Comparison of ENCODE assay signal across 8 cellular contexts in genomic region chr17:60641810-60642220, GRCh38. TPM values are rescaled to one million over a fixed set of nuclear protein-coding genes. Genes with fewer than 3 reads are reported as not detected.
DNase-seq lines count a peak whose midpoint lies in the region; ATAC-seq, FAIRE-seq and TF ChIP-seq lines count a peak whose summit lies in the region.

No MANE protein-coding gene starts in this region.

- POLR2A ChIA-PET in MCF 10A (lab: Yijun Ruan, JAX) (no interaction called here), SK-N-SH (lab: Yijun Ruan, JAX) (no interaction called here), GM12878 (lab: Charles Lee) (no interaction called here)

- TF ChIP-seq EP300 in SK-N-SH (IDR thresholded peaks at IDR 0.05; ENCODE audit: borderline replicate concordance in 1 of 2, low read depth in 1 of 2, low read length in 1 of 2): no peak
- TF ChIP-seq EP300 in GM12878 (IDR thresholded peaks at IDR 0.05; ENCODE audit: borderline replicate concordance in 1 of 2, control insufficient read depth in 1 of 2, low read depth in 2 of 2, low read length in 2 of 2): no peak

- H3K27me3 ChIP-seq in breast epithelium (no peaks in the 10 kb centered on the region), SK-N-SH (ENCODE audit: insufficient read depth) (no peaks in the 10 kb centered on the region), GM12878 (replicated peaks in 1 of 2; ENCODE audit: control insufficient read depth in 2 of 2, insufficient read depth in 2 of 2, low read length in 1 of 2) (no peaks in the 10 kb centered on the region), iPS DF 6.9 (ENCODE audit: control insufficient read depth, insufficient read depth, low read length) (no peaks in the 10 kb centered on the region), spleen (replicated peaks in 1 of 7) (no peaks in the 10 kb centered on the region)

- H3K9me2 ChIP-seq in SK-N-SH: no peaks in the 10 kb centered on the region

- H3K79me2 ChIP-seq in SK-N-SH (ENCODE audit: insufficient read depth): peaks cover 80% of the 10 kb centered on the region
- H3K79me2 ChIP-seq in GM12878 (ENCODE audit: control insufficient read depth, insufficient read depth, low read length): peaks cover 9% of the 10 kb centered on the region

- no peaks in the 10 kb centered on the region for H3K27me3 Mint-ChIP-seq in MCF 10A (ENCODE audit: insufficient read depth, unreplicated experiment)

- H3K4me1 ChIP-seq in breast epithelium: no peaks in the 10 kb centered on the region
- H3K4me1 ChIP-seq in SK-N-SH (ENCODE audit: control insufficient read depth in 1 of 2, insufficient read depth in 2 of 2, low read depth in 1 of 2, low read length in 1 of 2): peaks cover 0 to 3% of the 10 kb centered on the region in 2 experiments; a peak in 2 of 4 replicates
- no peaks in the 10 kb centered on the region for H3K4me1 ChIP-seq in GM12878 (ENCODE audit: control insufficient read depth, insufficient read depth, low read length)
- no peaks in the 10 kb centered on the region; the same call in 1 of the 2 replicates for H3K4me1 ChIP-seq in iPS DF 6.9 (ENCODE audit: control insufficient read depth, insufficient read depth, low read length)
- peaks cover 2 to 34% (median 5%) of the 10 kb centered on the region in 6 donors for H3K4me1 ChIP-seq in spleen

- H3K9ac ChIP-seq in SK-N-SH: no peak overlapping the region
- no peak overlapping the region for H3K9ac ChIP-seq in GM12878 (ENCODE audit: control insufficient read depth, insufficient read depth, low read length)

- no peak overlapping the region for H3K4me3 Mint-ChIP-seq in MCF 10A (ENCODE audit: unreplicated experiment)

- peaks cover 38% of the 10 kb centered on the region for H4K20me1 ChIP-seq in SK-N-SH (ENCODE audit: insufficient read depth)
- H4K20me1 ChIP-seq in GM12878 (ENCODE audit: control insufficient read depth, insufficient read depth): no peaks in the 10 kb centered on the region

- peaks cover 7% of the 10 kb centered on the region for H3K4me1 Mint-ChIP-seq in MCF 10A (ENCODE audit: insufficient read depth, unreplicated experiment)

- TF ChIP-seq RAD21 in SK-N-SH (IDR thresholded peaks at IDR 0.05; ENCODE audit: low read length) (peak; percentile 72), GM12878 (IDR thresholded peaks at IDR 0.05; ENCODE audit: insufficient read depth, low read depth, low read length) (peak; percentile 38; the same call in 1 of the 2 replicates)

- peak; percentile 78 for ATAC-seq in GM12878
- ATAC-seq in GM21526 (IDR thresholded peaks at IDR 0.05; ENCODE audit: low FRiP score, unreplicated experiment): no peak

- H3K36me3 Mint-ChIP-seq in MCF 10A (ENCODE audit: insufficient read depth, unreplicated experiment): peaks cover 45% of the 10 kb centered on the region

- SMC1A ChIA-PET in GM12878 (lab: Charles Lee; ENCODE audit: uncharacterized antibody, unreplicated experiment): interaction anchor here (1.0 to 1.5 kb wide), 2 partner anchors 115 to 490 kb away, joined by 3 read pairs; no protein-coding TSS in a partner anchor

- CTCF ChIA-PET in MCF 10A (lab: Yijun Ruan, JAX): interaction anchor here (1.0 to 1.3 kb wide), 3 partner anchors 11 to 68 kb away, joined by 3 to 4 read pairs (median 3); no protein-coding TSS in a partner anchor
- CTCF ChIA-PET in SK-N-SH (lab: Yijun Ruan, JAX): interaction anchor here (0.9 to 6.4 kb wide), 9 partner anchors 12 to 373 kb away, joined by 3 to 103 read pairs (median 6); partner anchors contain the start of gene PPM1D
- CTCF ChIA-PET in GM12878 (lab: Yijun Ruan, JAX): interaction anchor here (1.2 to 6.6 kb wide), 5 partner anchors 7 to 66 kb away, joined by 3 to 89 read pairs (median 6); no protein-coding TSS in a partner anchor

- intact Hi-C loops in MCF 10A (cut with micrococcal nuclease) (loop anchor here (5.0 kb wide), 1 partner anchor 175 kb away; no protein-coding TSS in a partner anchor), breast epithelium (cut with DNase I; ENCODE audit: low total_unique reads) (no loop called here), GM12878 (cut with micrococcal nuclease; ENCODE audit: unreplicated experiment) (no loop called here), spleen (cut with DNase I; ENCODE audit: low total_unique reads) (no loop called here)

- H3K27ac Mint-ChIP-seq in MCF 10A (ENCODE audit: low read depth, unreplicated experiment): no peak overlapping the region

- no peaks in the 10 kb centered on the region for H3K36me3 ChIP-seq in breast epithelium
- H3K36me3 ChIP-seq in SK-N-SH (replicated peaks in 1 of 2; ENCODE audit: control insufficient read depth in 1 of 2, insufficient read depth in 2 of 2, low read length in 1 of 2): peaks cover 0 to 36% of the 10 kb centered on the region in 2 experiments
- peaks cover 0 to 7% of the 10 kb centered on the region in 2 experiments; a peak in 2 of 4 replicates for H3K36me3 ChIP-seq in GM12878 (ENCODE audit: control insufficient read depth in 2 of 2, insufficient read depth in 2 of 2, low read length in 1 of 2)
- H3K36me3 ChIP-seq in iPS DF 6.9 (ENCODE audit: control insufficient read depth, insufficient read depth, low read length): no peaks in the 10 kb centered on the region
- H3K36me3 ChIP-seq in spleen: peaks cover 0 to 59% (median 6%) of the 10 kb centered on the region in 6 donors

- BruUV-seq in MCF 10A (replicated peaks; lab: Mats Ljungman, UMichigan): no TSS peak
- no TSS peak for BruUV-seq in GM12878 (replicated peaks; lab: Mats Ljungman, UMichigan)

- no peaks in the 10 kb centered on the region for H3K9me3 Mint-ChIP-seq in MCF 10A (ENCODE audit: unreplicated experiment)

- no peaks in the 10 kb centered on the region for H3K9me3 ChIP-seq in breast epithelium
- H3K9me3 ChIP-seq in SK-N-SH: no peaks in the 10 kb centered on the region
- no peaks in the 10 kb centered on the region for H3K9me3 ChIP-seq in GM12878 (replicated peaks; ENCODE audit: control insufficient read depth, insufficient read depth, low read length)
- no peaks in the 10 kb centered on the region for H3K9me3 ChIP-seq in iPS DF 6.9 (ENCODE audit: control insufficient read depth, insufficient read depth, low read length)
- no peaks in the 10 kb centered on the region for H3K9me3 ChIP-seq in spleen

- TF ChIP-seq CTCF in MCF 10A (IDR thresholded peaks at IDR 0.05; ENCODE audit: unreplicated experiment): peak; percentile 30
- no peak for TF ChIP-seq CTCF in breast epithelium (IDR thresholded peaks at IDR 0.05)
- TF ChIP-seq CTCF in SK-N-SH (IDR thresholded peaks at IDR 0.05): peak; percentile 68
- peak; percentile 45 to 52 (median 49); a peak in 5 of 6 replicates for TF ChIP-seq CTCF in GM12878 (IDR thresholded peaks at IDR 0.05 in 2 of 3, conservative IDR thresholded peaks at IDR 0.05 in 1 of 3; ENCODE audit: control insufficient read depth in 2 of 3, extremely low read depth in 1 of 3, insufficient read depth in 1 of 3, low read depth in 3 of 3, low read length in 3 of 3)
- TF ChIP-seq CTCF in spleen (IDR thresholded peaks at IDR 0.05 in 8 of 11, conservative IDR thresholded peaks at IDR 0.05 in 3 of 11): peak in 6 of 11 experiments; percentile 19 to 37 (median 22)

- peaks cover 22% of the 10 kb centered on the region for H3F3A ChIP-seq in SK-N-SH (replicated peaks; ENCODE audit: insufficient read depth)

- in situ Hi-C loops in GM12878 (cut with MboI): loop anchor here (25.0 kb wide), 1 partner anchor 505 kb away; the partner anchor contains the start of gene CA4

- no peak overlapping the region for H3K4me3 ChIP-seq in breast epithelium
- no peak overlapping the region; a peak in 1 of 4 replicates for H3K4me3 ChIP-seq in SK-N-SH (ENCODE audit: low read depth in 2 of 2, low read length in 1 of 2)
- no peak overlapping the region for H3K4me3 ChIP-seq in GM12878
- H3K4me3 ChIP-seq in iPS DF 6.9 (ENCODE audit: low read length): no peak overlapping the region
- H3K4me3 ChIP-seq in spleen: no peak overlapping the region

- DNase-seq in MCF 10A (ENCODE audit: unreplicated experiment): peak; percentile 86
- DNase-seq in breast epithelium (ENCODE audit: low spot score in 2 of 2): no peak
- DNase-seq in NCI-H1092 treated with DMSO at 0.1 percent for 48 hours (lab: John Stamatoyannopoulos, UW): peak; percentile 78
- peak; percentile 75 for DNase-seq in SK-N-SH
- no peak for DNase-seq in GM12878 (ENCODE audit: low read depth, low spot score)
- DNase-seq in iPS DF 6.9 (ENCODE audit: low read depth, low spot score): peak; percentile 37
- no peak for DNase-seq in spleen

- FAIRE-seq in GM12878 (lab: Jason Lieb, UNC): no peak

- TF ChIP-seq POLR2A in breast epithelium (IDR thresholded peaks at IDR 0.05) (no peak), GM12878 (IDR thresholded peaks at IDR 0.05; ENCODE audit: low read depth, low read length) (no peak), spleen (IDR thresholded peaks at IDR 0.05) (no peak)

- WGBS in SK-N-SH (ENCODE audit: low lambda C conversion rate): 63% methylated on average over 1 of the region's 1 CpG
- 56% methylated on average over 1 of the region's 1 CpG for WGBS in GM12878 (ENCODE audit: insufficient coverage, insufficient replicate concordance, low lambda C conversion rate, missing lambda C conversion rate)
- no CpG with 5 or more reads among the region's 1 CpG for WGBS in iPS DF 6.9 (ENCODE audit: insufficient coverage, insufficient read length)
- WGBS in spleen, 5 donors: 50 to 72% (median 64%) methylated on average over 1 of the region's 1 CpG

- H2AFZ ChIP-seq in SK-N-SH (ENCODE audit: low read depth) (no peak overlapping the region), GM12878 (ENCODE audit: control insufficient read depth, low read depth, low read length) (no peak overlapping the region)

- RAD21 ChIA-PET in GM12878 (lab: Charles Lee; ENCODE audit: unreplicated experiment): no interaction called here

- H3K4me2 ChIP-seq in SK-N-SH: no peak overlapping the region
- H3K4me2 ChIP-seq in GM12878 (ENCODE audit: control insufficient read depth, insufficient read depth): no peak overlapping the region

- H3K27ac ChIP-seq in breast epithelium (peak overlapping the region in 1 of 2 donors; percentile 3), SK-N-SH (ENCODE audit: low read depth in 2 of 2, low read length in 1 of 2) (peak overlapping the region in 1 of 2 experiments; percentile 10; a peak in 1 of 4 replicates), GM12878 (ENCODE audit: control insufficient read depth, insufficient read depth) (no peak overlapping the region), iPS DF 6.9 (ENCODE audit: low read length) (no peak overlapping the region), spleen (no peak overlapping the region)

RNA-seq across cellular contexts. Expression of gene BCAS3, which starts 35.8 kb away (rescaled TPM):
- total RNA-seq in MCF 10A (2022) (14.6 and 19.6 TPM in 2 replicates), breast epithelium (10 to 100 TPM; 30.8 to 47.9 (median 31.2) TPM), GM12878 (2014; rRNA removed) (5.5 and 9.8 TPM in 2 replicates), GM12878 (2014; rRNA removed; fragmentation: Illumina TruSeq; extraction: Trizol) (7.9 and 9.4 TPM in 2 replicates), GM12878 (2021) (6.2 and 6.9 TPM in 2 replicates), spleen (10 to 100 TPM; 26.5 to 56.0 (median 47.7) TPM)
- polyA plus RNA-seq in SK-N-SH (2012; rRNA removed) (5.9 and 6.3 TPM in 2 replicates), GM12878 (2011; rRNA removed) (7.2 and 11.0 TPM in 2 replicates), GM12878 (2014; fragmentation: Illumina TruSeq; extraction: Trizol) (4.6 and 8.2 TPM in 2 replicates), GM12878 (2014; fragmentation: Nextera tagmentation; extraction: Ambion mirVana) (1 to 10 TPM; 2.1 to 3.5 TPM), GM12878 (2014; rRNA removed) (7.3 and 8.5 TPM in 2 replicates), GM12878 (2016; fragmentation: Nextera tagmentation; extraction: Ambion mirVana) (1 to 10 TPM; 6.4 to 8.5 TPM), spleen (1 to 10 TPM; 3.7 to 5.0 (median 3.8) TPM)
- polyA plus RNA-seq in SK-N-SH (2012; cell fraction: cytosol; rRNA removed): 4.9 and 5.1 TPM in 2 replicates
- polyA plus RNA-seq in SK-N-SH (2012; cell fraction: nucleus; rRNA removed): 15.2 and 16.6 TPM in 2 replicates
- 113 and 125 TPM in 2 replicates for total RNA-seq in GM12878 (2013; cell fraction: nucleolus; rRNA removed)
- polyA plus RNA-seq in GM12878 (2011; ENCODE audit: low read depth): 2.4 TPM
- polyA plus RNA-seq in GM12878 (2011; cell fraction: cytosol; rRNA removed): 6.2 and 7.5 TPM in 2 replicates
- 8.3 and 9.5 TPM in 2 replicates for polyA plus RNA-seq in GM12878 (2011; cell fraction: nucleus; rRNA removed)
- 4.6 and 5.2 TPM in 2 replicates for polyA plus RNA-seq in GM12878 (2012)
- 61.5 and 83.3 TPM in 2 replicates for polyA minus RNA-seq in GM12878 (2011; rRNA and poly(A)+ RNA removed)
- polyA minus RNA-seq in GM12878 (2011; cell fraction: cytosol; rRNA and poly(A)+ RNA removed): 6.3 and 8.3 TPM in 2 replicates
- 45.0 and 67.3 TPM in 2 replicates for polyA minus RNA-seq in GM12878 (2011; cell fraction: nucleus; rRNA and poly(A)+ RNA removed)

RNA-seq across cellular contexts. Expression of gene PPM1D, which starts 41.8 kb away (rescaled TPM):
- 14.3 and 16.1 TPM in 2 replicates for total RNA-seq in MCF 10A (2022)
- total RNA-seq in breast epithelium: 10 to 100 TPM; 12.3 to 19.6 (median 14.7) TPM
- 8.4 and 8.8 TPM in 2 replicates for polyA plus RNA-seq in SK-N-SH (2012; rRNA removed)
- 11.1 TPM in 2 replicates for polyA plus RNA-seq in SK-N-SH (2012; cell fraction: cytosol; rRNA removed)
- 7.6 and 11.9 TPM in 2 replicates for polyA plus RNA-seq in SK-N-SH (2012; cell fraction: nucleus; rRNA removed)
- 13.2 and 14.1 TPM in 2 replicates for total RNA-seq in GM12878 (2013; cell fraction: nucleolus; rRNA removed)
- 7.2 and 9.0 TPM in 2 replicates for total RNA-seq in GM12878 (2014; rRNA removed)
- 12.3 and 12.8 TPM in 2 replicates for total RNA-seq in GM12878 (2014; rRNA removed; fragmentation: Illumina TruSeq; extraction: Trizol)
- total RNA-seq in GM12878 (2021): 15.9 and 16.9 TPM in 2 replicates
- 4.2 TPM for polyA plus RNA-seq in GM12878 (2011; ENCODE audit: low read depth)
- polyA plus RNA-seq in GM12878 (2011; rRNA removed): 9.2 and 9.3 TPM in 2 replicates
- 6.8 and 6.9 TPM in 2 replicates for polyA plus RNA-seq in GM12878 (2011; cell fraction: cytosol; rRNA removed)
- 5.9 and 7.8 TPM in 2 replicates for polyA plus RNA-seq in GM12878 (2011; cell fraction: nucleus; rRNA removed)
- 6.1 TPM in 2 replicates for polyA plus RNA-seq in GM12878 (2012)
- 12.3 and 18.1 TPM in 2 replicates for polyA plus RNA-seq in GM12878 (2014; fragmentation: Illumina TruSeq; extraction: Trizol)
- polyA plus RNA-seq in GM12878 (2014; fragmentation: Nextera tagmentation; extraction: Ambion mirVana): 1 to 10 TPM; 1.9 to 3.5 TPM
- polyA plus RNA-seq in GM12878 (2014; rRNA removed): 7.9 and 10.6 TPM in 2 replicates
- polyA plus RNA-seq in GM12878 (2016; fragmentation: Nextera tagmentation; extraction: Ambion mirVana): 10 to 100 TPM; 17.5 to 20.8 TPM
- polyA minus RNA-seq in GM12878 (2011; rRNA and poly(A)+ RNA removed): 11.6 and 13.4 TPM in 2 replicates
- 3.4 and 6.0 TPM in 2 replicates for polyA minus RNA-seq in GM12878 (2011; cell fraction: cytosol; rRNA and poly(A)+ RNA removed)
- 7.0 and 13.2 TPM in 2 replicates for polyA minus RNA-seq in GM12878 (2011; cell fraction: nucleus; rRNA and poly(A)+ RNA removed)
- 10 to 100 TPM; 12.5 to 19.8 (median 18.6) TPM for total RNA-seq in spleen
- 1 to 10 TPM; 2.7 to 3.9 (median 3.3) TPM for polyA plus RNA-seq in spleen

Comparison
In these comparisons a context has a peak if more than half of its experiments do, and no peak if none do; other contexts are left out.
1. DNase-seq: peak in MCF 10A (single experiment), NCI-H1092 treated with DMSO at 0.1 percent for 48 hours (single experiment), SK-N-SH (single experiment) and iPS DF 6.9 (single experiment); none in breast epithelium (0 of 2), GM12878 (single experiment) and spleen (single experiment).
2. CTCF ChIP-seq: peak in MCF 10A (single experiment), SK-N-SH (single experiment), GM12878 (3 of 3) and spleen (6 of 11); none in breast epithelium (0 of 3).